Comparison of ENCODE assay signal across 2 cellular contexts in genomic region chr17:66235377-66235994, GRCh38.
TF ChIP-seq lines count a peak whose summit lies in the region.

No MANE protein-coding gene starts in this region.

TF ChIP-seq in A549, 52 proteins besides CTCF, POLR2A, EP300 and RAD21 (continued from another document):
- TF ChIP-seq, protein P1, sequence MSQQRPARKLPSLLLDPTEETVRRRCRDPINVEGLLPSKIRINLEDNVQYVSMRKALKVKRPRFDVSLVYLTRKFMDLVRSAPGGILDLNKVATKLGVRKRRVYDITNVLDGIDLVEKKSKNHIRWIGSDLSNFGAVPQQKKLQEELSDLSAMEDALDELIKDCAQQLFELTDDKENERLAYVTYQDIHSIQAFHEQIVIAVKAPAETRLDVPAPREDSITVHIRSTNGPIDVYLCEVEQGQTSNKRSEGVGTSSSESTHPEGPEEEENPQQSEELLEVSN (IDR thresholded peaks at IDR 0.05; ENCODE audit: borderline replicate concordance, low read depth): no peak
- no peak for TF ChIP-seq MAZ (IDR thresholded peaks at IDR 0.05; ENCODE audit: borderline replicate concordance, low read depth, low read length)
- TF ChIP-seq CHD2 (IDR thresholded peaks at IDR 0.05; ENCODE audit: low read length, partially characterized antibody): no peak
- TF ChIP-seq SREBF2 (IDR thresholded peaks at IDR 0.05): no peak

TF ChIP-seq in liver, 16 proteins besides CTCF, POLR2A, EP300 and RAD21 (continued from another document):
- TF ChIP-seq MAX (IDR thresholded peaks at IDR 0.05): peak; percentile 69
